Comparison of ENCODE assay signal across 10 cellular contexts in genomic region chr16:11139624-11140375, GRCh38.
A peak's percentile ranks its signal among the peaks of the same experiment; 100 is the strongest.
DNase-seq lines count a peak whose midpoint lies in the region; ATAC-seq and TF ChIP-seq lines count a peak whose summit lies in the region.
"Had no signal": no experiment of that assay in that cellular context is flagged by ENCODE, and none has a peak within 500 bp of the region (broad histone marks: within the 10 kb centered on the region; RNA-seq: fewer than 3 reads in every experiment).

No MANE protein-coding gene starts in this region.

- CTCF ChIA-PET in A673 (lab: Charles Lee), result no interaction called here

- no peak overlapping the region for H2BK5ac ChIP-seq in mesenchymal stem cell (ENCODE audit: low read depth, low read length, poor library complexity, severe bottlenecking)

- peak overlapping the region; percentile 34 to 64 for H3K18ac ChIP-seq in mesenchymal stem cell (ENCODE audit: low read depth in 1 of 2, low read length in 2 of 2)

- peak overlapping the region; percentile 36 for H4K91ac ChIP-seq in mesenchymal stem cell (ENCODE audit: low read length)

- peaks cover 51% of the 10 kb centered on the region for H3K4me1 ChIP-seq in A673 (ENCODE audit: insufficient read depth, low read length, poor library complexity, severe bottlenecking)
- H3K4me1 ChIP-seq in mesenchymal stem cell (ENCODE audit: control insufficient read depth, insufficient read depth, low read depth, low read length), result peaks cover 51% of the 10 kb centered on the region
- H3K4me1 ChIP-seq in vagina, result no peaks in the 10 kb centered on the region
- peaks cover 0 to 5% (median 3%) of the 10 kb centered on the region in 4 donors for H3K4me1 ChIP-seq in transverse colon

- DNase-seq in A673 (ENCODE audit: low spot score), result no peak
- DNase-seq in M059J (ENCODE audit: low read depth), result peak; percentile 52
- DNase-seq in activated effector memory CD4-positive, alpha-beta T cell treated with Interleukin-2 at 50 U/mL for 16 hours, result peak; percentile 8
- no peak for DNase-seq in mesenchymal stem cell
- DNase-seq in vagina (ENCODE audit: extremely low spot score in 2 of 2), result no peak
- DNase-seq in NCI-H187 treated with DMSO at 0.1 percent for 48 hours (lab: John Stamatoyannopoulos, UW), result no peak
- DNase-seq in transverse colon, result no peak
- DNase-seq: foreskin melanocyte, NCI-H1048 had no signal

- TF ChIP-seq CTCF in A673 (conservative IDR thresholded peaks at IDR 0.05; ENCODE audit: low read depth, low read length) (no peak), vagina (IDR thresholded peaks at IDR 0.05) (no peak), transverse colon (IDR thresholded peaks at IDR 0.05) (no peak)

- no peak overlapping the region for H3K4me2 ChIP-seq in mesenchymal stem cell (ENCODE audit: low read length, poor library complexity, severe bottlenecking)

- WGBS in mesenchymal stem cell, result 71% methylated on average over 10 of the region's 13 CpGs
- WGBS in transverse colon (ENCODE audit: low coverage in 1 of 2), 2 donors, result 78 to 81% methylated on average over 4 to 13 of the region's 13 CpGs

- no peak overlapping the region for H3K4me3 ChIP-seq in A673 (ENCODE audit: low read depth, low read length, poor library complexity, severe bottlenecking)
- H3K4me3 ChIP-seq in mesenchymal stem cell (ENCODE audit: insufficient read depth in 1 of 2, low read depth in 1 of 2, low read length in 2 of 2), result no peak overlapping the region
- no peak overlapping the region for H3K4me3 ChIP-seq in vagina
- no peak overlapping the region for H3K4me3 ChIP-seq in transverse colon

- POLR2A ChIA-PET in A673 (lab: Charles Lee; ENCODE audit: low non-redundant PET), result no interaction called here

- H3K27me3 ChIP-seq in A673 (replicated peaks; ENCODE audit: insufficient read depth, low read depth, low read length, poor library complexity), result no peaks in the 10 kb centered on the region
- peaks cover 0 to 4% of the 10 kb centered on the region in 2 experiments for H3K27me3 ChIP-seq in mesenchymal stem cell (ENCODE audit: control insufficient read depth in 1 of 2, insufficient read depth in 1 of 2, low read length in 2 of 2)
- no peaks in the 10 kb centered on the region for H3K27me3 ChIP-seq in vagina
- no peaks in the 10 kb centered on the region for H3K27me3 ChIP-seq in transverse colon

- peak overlapping the region in 1 of 2 experiments; percentile 59 for H2BK12ac ChIP-seq in mesenchymal stem cell (ENCODE audit: low read length in 2 of 2)

- in situ Hi-C loops in transverse colon (cut with MboI; ENCODE audit: low pct_ligation_motif_present in 1 of 4, low pct_unique_long_range_greater_than_20kb in 1 of 4, low sequenced_read_pairs in 3 of 4), result no loop called here

- peaks cover 14% of the 10 kb centered on the region for H3K79me1 ChIP-seq in mesenchymal stem cell (replicated peaks; ENCODE audit: low read length, poor library complexity, severe bottlenecking)

- no peaks in the 10 kb centered on the region for H3K36me3 ChIP-seq in A673 (ENCODE audit: insufficient read depth, low read length, poor library complexity, severe bottlenecking)
- H3K36me3 ChIP-seq in mesenchymal stem cell (ENCODE audit: control insufficient read depth in 1 of 2, insufficient read depth in 2 of 2, low read depth in 1 of 2, low read length in 2 of 2), result peaks cover 0 to 25% of the 10 kb centered on the region in 2 experiments
- no peaks in the 10 kb centered on the region for H3K36me3 ChIP-seq in vagina
- H3K36me3 ChIP-seq in transverse colon, result no peaks in the 10 kb centered on the region

- H2BK120ac ChIP-seq in mesenchymal stem cell (ENCODE audit: low read depth, low read length), result no peak overlapping the region

- no peak overlapping the region for H3K23ac ChIP-seq in mesenchymal stem cell (ENCODE audit: low read length in 2 of 2)

- intact Hi-C loops in A673 (cut with micrococcal nuclease; ENCODE audit: unreplicated experiment), result no loop called here
- intact Hi-C loops in vagina (cut with DNase I), result no loop called here
- intact Hi-C loops in transverse colon (cut with DNase I; ENCODE audit: low total_unique reads), result loop anchor here (10.0 kb wide), 1 partner anchor 115 kb away; the partner anchor contains the start of gene SOCS1

- peak overlapping the region; percentile 29 for H4K8ac ChIP-seq in mesenchymal stem cell (ENCODE audit: low read length)

- H3K14ac ChIP-seq in mesenchymal stem cell (ENCODE audit: low read length in 2 of 2), result no peak overlapping the region

- H3K4ac ChIP-seq in mesenchymal stem cell (ENCODE audit: low read depth in 1 of 2, low read length in 2 of 2), result peak overlapping the region in 1 of 2 experiments; percentile 37

- peak overlapping the region; percentile 60 for H2BK15ac ChIP-seq in mesenchymal stem cell (ENCODE audit: low read depth, poor library complexity, severe bottlenecking)

- H2AFZ ChIP-seq in mesenchymal stem cell (ENCODE audit: low read depth, low read length), result no peak overlapping the region

- H3K9me3 ChIP-seq in A673 (ENCODE audit: low read depth, low read length, poor library complexity, severe bottlenecking) (no peaks in the 10 kb centered on the region), mesenchymal stem cell (ENCODE audit: control insufficient read depth, low read length) (no peaks in the 10 kb centered on the region), vagina (no peaks in the 10 kb centered on the region), transverse colon (no peaks in the 10 kb centered on the region)

- no peak for TF ChIP-seq POLR2A in vagina (IDR thresholded peaks at IDR 0.05)
- no peak for TF ChIP-seq POLR2A in transverse colon (IDR thresholded peaks at IDR 0.05)

- no peak overlapping the region for H3K9ac ChIP-seq in mesenchymal stem cell (ENCODE audit: low read length)

- H3K27ac ChIP-seq in A673 (ENCODE audit: low read depth, low read length, poor library complexity, severe bottlenecking) (peak overlapping the region; percentile 74), mesenchymal stem cell (ENCODE audit: low read length, poor library complexity, severe bottlenecking) (peak overlapping the region; percentile 88), vagina (no peak overlapping the region), transverse colon (no peak overlapping the region)

- TF ChIP-seq EP300 in transverse colon (IDR thresholded peaks at IDR 0.05; ENCODE audit: low read depth), result no peak

- ATAC-seq in HG03571 (IDR thresholded peaks at IDR 0.05; ENCODE audit: unreplicated experiment), result no peak

- BruUV-seq in A673 (replicated peaks; lab: Mats Ljungman, UMichigan), result no TSS peak

- no peak overlapping the region for H2AK5ac ChIP-seq in mesenchymal stem cell (ENCODE audit: low read length, severe bottlenecking)

Comparison
In these comparisons a context has a peak if more than half of its experiments do, and no peak if none do; other contexts are left out.
1. DNase-seq: peak in M059J (single experiment) and activated effector memory CD4-positive, alpha-beta T cell treated with Interleukin-2 at 50 U/mL for 16 hours (single experiment); none in A673 (single experiment), mesenchymal stem cell (single experiment), vagina (0 of 2), NCI-H187 treated with DMSO at 0.1 percent for 48 hours (single experiment) and transverse colon (single experiment).
2. H3K27ac ChIP-seq: peak in A673 (single experiment) and mesenchymal stem cell (single experiment); none in vagina (single experiment) and transverse colon (0 of 4).